In genomic region chr14:105500726-105501101, GRCh38 we compare ENCODE assay signal across 28 cellular contexts. TPM values are rescaled to one million over a fixed set of nuclear protein-coding genes. Genes with fewer than 3 reads are reported as not detected.
DNase-seq lines count a peak whose midpoint lies in the region; ATAC-seq and TF ChIP-seq lines count a peak whose summit lies in the region.
"Had no signal": no experiment of that assay in that cellular context is flagged by ENCODE, and none has a peak within 500 bp of the region (broad histone marks: within the 10 kb centered on the region; RNA-seq: fewer than 3 reads in every experiment).

No MANE protein-coding gene starts in this region.

- no peak overlapping the region for H2BK5ac ChIP-seq in mesendoderm (ENCODE audit: low read length)

- H3K4me3 Mint-ChIP-seq in endodermal cell = no peak overlapping the region
- no peak overlapping the region for H3K4me3 Mint-ChIP-seq in stimulated activated naive B cell treated with anti-CD40 and anti-IgM and Interleukin-4, amounts not matched to agents 10 μg/mL and 1 μg/mL and 100 μg/mL, for 72 hours
- H3K4me3 Mint-ChIP-seq: activated CD8-positive, alpha-beta T cell treated with anti-CD3 and anti-CD28 coated beads for 36 hours; activated T-helper 17 cell treated with anti-CD3 and anti-CD28 coated beads, Interleukin-2, amount 50 U/mL, for 72 hours; dendritic cell treated with granulocyte-macrophage colony-stimulating factor and Interleukin-4, amounts not matched to agents 40 ng/mL and 50 ng/mL, for 4 days; naive B cell had no signal

- H3K36me3 Mint-ChIP-seq in endodermal cell (ENCODE audit: low read depth) = no peaks in the 10 kb centered on the region
- H3K36me3 Mint-ChIP-seq in stimulated activated naive B cell treated with anti-CD40 and anti-IgM and Interleukin-4, amounts not matched to agents 10 μg/mL and 1 μg/mL and 100 μg/mL, for 72 hours = peaks cover 13 to 16% of the 10 kb centered on the region in 2 donors
- H3K36me3 Mint-ChIP-seq: naive B cell had no signal

- no peak overlapping the region for H3K4me2 ChIP-seq in mesendoderm (ENCODE audit: low read length)

- no peak overlapping the region for H2AK5ac ChIP-seq in mesendoderm (ENCODE audit: low read length)

- H2BK15ac ChIP-seq in mesendoderm (replicated peaks; ENCODE audit: low read depth) = no peak overlapping the region

- H3K9me3 ChIP-seq in NT2/D1 (ENCODE audit: insufficient read depth, low read length) = no peaks in the 10 kb centered on the region
- no peaks in the 10 kb centered on the region for H3K9me3 ChIP-seq in endodermal cell (ENCODE audit: control insufficient read depth, low read length)
- H3K9me3 ChIP-seq: ascending aorta, esophagus squamous epithelium, ovary had no signal

- H2BK120ac ChIP-seq in mesendoderm (ENCODE audit: low read depth, low read length) = no peak overlapping the region

- TF ChIP-seq CTCF in GM06990 (IDR thresholded peaks at IDR 0.05; ENCODE audit: insufficient read depth, low read length, poor library complexity, severe bottlenecking) (no peak), endodermal cell (conservative IDR thresholded peaks at IDR 0.05) (no peak)

- H3K9ac ChIP-seq in NT2/D1 (ENCODE audit: insufficient read length, low read depth) = peak overlapping the region; percentile 3
- H3K9ac ChIP-seq in endodermal cell (ENCODE audit: extremely low read depth, low read length, poor library complexity, severe bottlenecking) = no peak overlapping the region
- no peak overlapping the region for H3K9ac ChIP-seq in mesendoderm (ENCODE audit: low read length)

- no peak overlapping the region for H3K56ac ChIP-seq in mesendoderm (ENCODE audit: low read length)

- no peaks in the 10 kb centered on the region for H3K79me2 ChIP-seq in mesendoderm (ENCODE audit: control insufficient read depth, insufficient read depth, low read length)

- no peak overlapping the region for H4K5ac ChIP-seq in mesendoderm (ENCODE audit: low read length)

- peak overlapping the region; percentile 82 for H3K27ac ChIP-seq in endodermal cell (ENCODE audit: low read depth, low read length)
- H3K27ac ChIP-seq in mesendoderm (ENCODE audit: low read depth, low read length) = no peak overlapping the region
- H3K27ac ChIP-seq: ascending aorta, C4-2B, esophagus squamous epithelium, ovary had no signal

- H3K27me3 ChIP-seq in GM06990 (replicated peaks; ENCODE audit: control insufficient read depth, insufficient read depth, low read length) = no peaks in the 10 kb centered on the region
- H3K27me3 ChIP-seq in NT2/D1 (ENCODE audit: insufficient read depth, insufficient read length) = no peaks in the 10 kb centered on the region
- no peaks in the 10 kb centered on the region for H3K27me3 ChIP-seq in endodermal cell (ENCODE audit: control insufficient read depth, insufficient read depth, low read length, poor library complexity, severe bottlenecking)
- no peaks in the 10 kb centered on the region for H3K27me3 ChIP-seq in mesendoderm (ENCODE audit: insufficient read depth, low read length, poor library complexity)
- H3K27me3 ChIP-seq: ascending aorta, cardiac muscle cell, esophagus squamous epithelium, ovary had no signal

- peaks cover 3% of the 10 kb centered on the region for H3K4me1 Mint-ChIP-seq in endodermal cell
- H3K4me1 Mint-ChIP-seq in stimulated activated naive B cell treated with anti-CD40 and anti-IgM and Interleukin-4, amounts not matched to agents 10 μg/mL and 1 μg/mL and 100 μg/mL, for 72 hours = peaks cover 5 to 6% of the 10 kb centered on the region in 2 donors
- H3K4me1 Mint-ChIP-seq: activated T-helper 17 cell treated with anti-CD3 and anti-CD28 coated beads, Interleukin-2, amount 50 U/mL, for 72 hours had no signal

- H3K18ac ChIP-seq in mesendoderm (ENCODE audit: low read length) = no peak overlapping the region

- no peak for ATAC-seq in stimulated activated naive B cell treated with anti-CD40 and anti-IgM and Interleukin-4, amounts not matched to agents 10 μg/mL and 1 μg/mL and 100 μg/mL, for 72 hours (replicated peaks)
- no peak for ATAC-seq in HG03280 (IDR thresholded peaks at IDR 0.05; ENCODE audit: unreplicated experiment)
- ATAC-seq in GM21737 (IDR thresholded peaks at IDR 0.05; ENCODE audit: unreplicated experiment) = no peak
- ATAC-seq: activated CD8-positive, alpha-beta T cell treated with anti-CD3 and anti-CD28 coated beads for 36 hours; activated T-helper 17 cell treated with anti-CD3 and anti-CD28 coated beads, Interleukin-2, amount 50 U/mL, for 72 hours; GM12878; left lobe of liver had no signal

- no peaks in the 10 kb centered on the region for H3K9me3 Mint-ChIP-seq in endodermal cell
- no peaks in the 10 kb centered on the region for H3K9me3 Mint-ChIP-seq in stimulated activated naive B cell treated with anti-CD40 and anti-IgM and Interleukin-4, amounts not matched to agents 10 μg/mL and 1 μg/mL and 100 μg/mL, for 72 hours
- H3K9me3 Mint-ChIP-seq: activated CD8-positive, alpha-beta T cell treated with anti-CD3 and anti-CD28 coated beads for 36 hours; activated T-helper 17 cell treated with anti-CD3 and anti-CD28 coated beads, Interleukin-2, amount 50 U/mL, for 72 hours; dendritic cell treated with granulocyte-macrophage colony-stimulating factor and Interleukin-4, amounts not matched to agents 40 ng/mL and 50 ng/mL, for 4 days; naive B cell had no signal

- H3K4me3 ChIP-seq in GM06990 (replicated peaks; ENCODE audit: low read depth, low read length) = no peak overlapping the region
- no peak overlapping the region for H3K4me3 ChIP-seq in NT2/D1 (ENCODE audit: insufficient read length, low read depth)
- H3K4me3 ChIP-seq in endodermal cell (ENCODE audit: low read length) = no peak overlapping the region
- no peak overlapping the region for H3K4me3 ChIP-seq in mesendoderm (ENCODE audit: low read length)
- H3K4me3 ChIP-seq: ascending aorta, cardiac muscle cell, esophagus squamous epithelium, GM12878, ovary had no signal

- no peak overlapping the region for H3K4ac ChIP-seq in mesendoderm (ENCODE audit: low read depth, low read length)

- H3K23ac ChIP-seq in mesendoderm (ENCODE audit: low read length) = no peak overlapping the region

- peak; percentile 13 for DNase-seq in GM06990 (ENCODE audit: extremely low read depth, insufficient read length)
- no peak for DNase-seq in NT2/D1 (ENCODE audit: low read depth, low spot score)
- DNase-seq in endodermal cell = no peak
- no peak for DNase-seq in stimulated activated naive B cell treated with anti-CD40 and anti-IgM and Interleukin-4, amounts not matched to agents 10 μg/mL and 1 μg/mL and 100 μg/mL, for 72 hours
- no peak for DNase-seq in mesendoderm
- DNase-seq in NCI-H510A treated with DMSO at 0.1 percent for 48 hours (lab: John Stamatoyannopoulos, UW) = no peak
- DNase-seq: activated CD4-positive, CD25-positive, alpha-beta regulatory T cell treated with anti-CD3 and anti-CD28 coated beads, Interleukin-2, amount 50 U/mL, for 72 hours; activated CD8-positive, alpha-beta T cell treated with anti-CD3 and anti-CD28 coated beads for 36 hours; activated naive CD4-positive, alpha-beta T cell treated with anti-CD3 and anti-CD28 coated beads, Interleukin-2, amount 50 U/mL, for 16 hours; esophagus squamous epithelium; naive B cell; NCI-H2029; NCI-H526; ovary; stimulated activated CD4-positive, alpha-beta T cell treated with anti-CD3 and anti-CD28 coated beads, Interleukin-2, amount 100 ng/mL, for 48 hours had no signal

- H3K79me1 ChIP-seq in mesendoderm (ENCODE audit: low read length) = no peaks in the 10 kb centered on the region

- H3K36me3 ChIP-seq in GM06990 (ENCODE audit: control insufficient read depth, insufficient read depth, low read length) (peaks cover 5% of the 10 kb centered on the region), NT2/D1 (ENCODE audit: insufficient read depth, insufficient read length, low read length) (peaks cover 42% of the 10 kb centered on the region), endodermal cell (ENCODE audit: control insufficient read depth, insufficient read depth, low read length) (no peaks in the 10 kb centered on the region), mesendoderm (ENCODE audit: control insufficient read depth, insufficient read depth, low read length) (no peaks in the 10 kb centered on the region)
- H3K36me3 ChIP-seq: cardiac muscle cell, ovary had no signal

- H3K27ac Mint-ChIP-seq in endodermal cell = no peak overlapping the region
- H3K27ac Mint-ChIP-seq in stimulated activated naive B cell treated with anti-CD40 and anti-IgM and Interleukin-4, amounts not matched to agents 10 μg/mL and 1 μg/mL and 100 μg/mL, for 72 hours = peak overlapping the region; percentile 65
- H3K27ac Mint-ChIP-seq: activated CD8-positive, alpha-beta T cell treated with anti-CD3 and anti-CD28 coated beads for 36 hours; activated T-helper 17 cell treated with anti-CD3 and anti-CD28 coated beads, Interleukin-2, amount 50 U/mL, for 72 hours; dendritic cell treated with granulocyte-macrophage colony-stimulating factor and Interleukin-4, amounts not matched to agents 40 ng/mL and 50 ng/mL, for 4 days had no signal

- H4K8ac ChIP-seq in mesendoderm (ENCODE audit: low read depth, low read length) = no peak overlapping the region

- H3K4me1 ChIP-seq in NT2/D1 (ENCODE audit: insufficient read depth, insufficient read length) (peaks cover 25% of the 10 kb centered on the region), endodermal cell (ENCODE audit: control insufficient read depth, insufficient read depth, low read length) (peaks cover 2% of the 10 kb centered on the region), mesendoderm (ENCODE audit: control insufficient read depth, low read depth, low read length) (no peaks in the 10 kb centered on the region)
- H3K4me1 ChIP-seq: ascending aorta had no signal

- H3K27me3 Mint-ChIP-seq in endodermal cell (ENCODE audit: insufficient read depth) = no peaks in the 10 kb centered on the region
- H3K27me3 Mint-ChIP-seq in stimulated activated naive B cell treated with anti-CD40 and anti-IgM and Interleukin-4, amounts not matched to agents 10 μg/mL and 1 μg/mL and 100 μg/mL, for 72 hours = peaks cover 8 to 11% of the 10 kb centered on the region in 2 donors
- H3K27me3 Mint-ChIP-seq: activated T-helper 17 cell treated with anti-CD3 and anti-CD28 coated beads, Interleukin-2, amount 50 U/mL, for 72 hours had no signal

- 87 to 89% methylated on average over 6 to 10 of the region's 10 CpGs for WGBS in endodermal cell (ENCODE audit: insufficient coverage in 1 of 2, insufficient read length in 1 of 2), 2 experiments
- no CpG with 5 or more reads among the region's 10 CpGs for WGBS in mesendoderm (ENCODE audit: extremely low coverage, insufficient coverage, low lambda C conversion rate)

RNA-seq across cellular contexts. Expression of gene TEDC1, which starts 9.7 kb away (rescaled TPM):
- total RNA-seq in endodermal cell = 10 to 100 TPM in 1 of 2 donors, 1 to 10 TPM in 1; 9.1 to 23.8 TPM
- polyA plus RNA-seq in endodermal cell (2013, experiment 1 of 2) = 21.3 TPM
- polyA plus RNA-seq in endodermal cell (2013, experiment 2 of 2) = 19.0 TPM
- 4.5 TPM for polyA plus RNA-seq in mesendoderm (2013, experiment 1 of 2)
- 3.9 TPM for polyA plus RNA-seq in mesendoderm (2013, experiment 2 of 2)

RNA-seq across cellular contexts. Expression of gene CRIP1, which starts 14.0 kb away (rescaled TPM):
- total RNA-seq in endodermal cell = 10 to 100 TPM in 1 of 2 donors, 1 to 10 TPM in 1; 7.0 to 47.1 TPM
- polyA plus RNA-seq in endodermal cell (2013, experiment 1 of 2) = 29.7 TPM
- polyA plus RNA-seq in endodermal cell (2013, experiment 2 of 2) = 32.3 TPM
- 8.8 TPM for polyA plus RNA-seq in mesendoderm (2013, experiment 1 of 2)
- polyA plus RNA-seq in mesendoderm (2013, experiment 2 of 2) = 8.3 TPM
- total RNA-seq: frontal cortex, H4, M059J, SK-MEL-5 had no signal

RNA-seq across cellular contexts. Expression of gene TMEM121, which starts 25.7 kb away (rescaled TPM):
- 1 to 10 TPM in 1 of 2 donors, under 1 TPM in 1; 0.29 to 1.5 TPM for total RNA-seq in endodermal cell
- 5.8 TPM for polyA plus RNA-seq in endodermal cell (2013, experiment 1 of 2)
- polyA plus RNA-seq in endodermal cell (2013, experiment 2 of 2) = 6.1 TPM
- polyA plus RNA-seq in mesendoderm (2013, experiment 1 of 2) = 0.06 TPM
- polyA plus RNA-seq in mesendoderm (2013, experiment 2 of 2) = 0.04 TPM

RNA-seq across cellular contexts. Expression of gene CRIP2, which starts 26.1 kb away (rescaled TPM):
- total RNA-seq in endodermal cell = 1 to 10 TPM; 3.9 to 5.3 TPM
- polyA plus RNA-seq in endodermal cell (2013, experiment 1 of 2) = 96.3 TPM
- polyA plus RNA-seq in endodermal cell (2013, experiment 2 of 2) = 93.1 TPM
- 8.3 TPM for polyA plus RNA-seq in mesendoderm (2013, experiment 1 of 2)
- polyA plus RNA-seq in mesendoderm (2013, experiment 2 of 2) = 7.8 TPM
